Comparison of ENCODE assay signal across 20 cellular contexts in genomic region chr21:31735518-31735992, GRCh38.
"Had no signal": no experiment of that assay in that cellular context is flagged by ENCODE, and none has a peak within 500 bp of the region (broad histone marks: within the 10 kb centered on the region; RNA-seq: fewer than 3 reads in every experiment).

No MANE protein-coding gene starts in this region.

- H3K4me3 ChIP-seq: cardiac muscle cell, smooth muscle cell, tibial artery had no signal

- H3K4me2 ChIP-seq: smooth muscle cell had no signal

- H3K27ac ChIP-seq: cardiac muscle cell, tibial artery had no signal

- H3K4me1 Mint-ChIP-seq: activated CD4-positive, alpha-beta T cell treated with anti-CD3 and anti-CD28 coated beads, Interleukin-2, amount 10 ng/mL, durations not matched to agents 7 days and 5 days had no signal

- H3K27ac Mint-ChIP-seq: activated CD4-positive, alpha-beta T cell treated with anti-CD3 and anti-CD28 coated beads, Interleukin-2, amount 10 ng/mL, durations not matched to agents 7 days and 5 days; activated CD8-positive, alpha-beta T cell treated with anti-CD3 and anti-CD28 coated beads, Interleukin-2, amount 10 ng/mL, durations not matched to agents 7 days and 5 days; activated naive CD8-positive, alpha-beta T cell treated with anti-CD3 and anti-CD28 coated beads, Interleukin-2, amount 10 ng/mL, durations not matched to agents 7 days and 5 days; activated T-cell treated with anti-CD3 and anti-CD28 coated beads, Interleukin-2, amount 50 U/mL, for 24 hours; activated T-helper 2 cell treated with anti-CD3 and anti-CD28 coated beads, Interferon-gamma antibody, Interleukin-2, Interleukin-4, amounts not matched to agents 10 μg/mL and 5 μg/mL and 100 μg/mL, durations not matched to agents 14 hours and 24 hours and 36 hours; natural killer cell treated with Interleukin-12 subunit alpha and Interleukin-12 subunit beta and Interleukin-15 and Interleukin-18, amount 100 ng/mL, for 72 hours; stimulated activated effector memory CD8-positive, alpha-beta T cell treated with anti-CD3 and anti-CD28 coated beads, Interleukin-12 subunit alpha, Interleukin-12 subunit beta, amount 100 ng/mL, for 72 hours had no signal

- H3K36me3 ChIP-seq: cardiac muscle cell, tibial artery had no signal

- H3K36me3 Mint-ChIP-seq: activated naive CD8-positive, alpha-beta T cell treated with anti-CD3 and anti-CD28 coated beads, Interleukin-2, amount 10 ng/mL, durations not matched to agents 7 days and 5 days; natural killer cell treated with Interleukin-12 subunit alpha and Interleukin-12 subunit beta and Interleukin-15 and Interleukin-18, amount 100 ng/mL, for 72 hours; stimulated activated effector memory CD8-positive, alpha-beta T cell treated with anti-CD3 and anti-CD28 coated beads, Interleukin-12 subunit alpha, Interleukin-12 subunit beta, amount 100 ng/mL, for 72 hours had no signal

- H3K9me3 ChIP-seq: tibial artery had no signal

- H3K4me3 Mint-ChIP-seq: activated CD4-positive, alpha-beta T cell treated with anti-CD3 and anti-CD28 coated beads, Interleukin-2, amount 10 ng/mL, durations not matched to agents 7 days and 5 days; activated CD8-positive, alpha-beta T cell treated with anti-CD3 and anti-CD28 coated beads, Interleukin-2, amount 10 ng/mL, durations not matched to agents 7 days and 5 days; activated naive CD8-positive, alpha-beta T cell treated with anti-CD3 and anti-CD28 coated beads, Interleukin-2, amount 10 ng/mL, durations not matched to agents 7 days and 5 days; activated T-cell treated with anti-CD3 and anti-CD28 coated beads, Interleukin-2, amount 50 U/mL, for 24 hours; natural killer cell treated with Interleukin-12 subunit alpha and Interleukin-12 subunit beta and Interleukin-15 and Interleukin-18, amount 100 ng/mL, for 72 hours; stimulated activated effector memory CD8-positive, alpha-beta T cell treated with anti-CD3 and anti-CD28 coated beads, Interleukin-12 subunit alpha, Interleukin-12 subunit beta, amount 100 ng/mL, for 72 hours had no signal

- H3K27me3 Mint-ChIP-seq: activated CD4-positive, alpha-beta T cell treated with anti-CD3 and anti-CD28 coated beads, Interleukin-2, amount 10 ng/mL, durations not matched to agents 7 days and 5 days; activated naive CD8-positive, alpha-beta T cell treated with anti-CD3 and anti-CD28 coated beads, Interleukin-2, amount 10 ng/mL, durations not matched to agents 7 days and 5 days; activated T-cell treated with anti-CD3 and anti-CD28 coated beads, Interleukin-2, amount 50 U/mL, for 24 hours; natural killer cell treated with Interleukin-12 subunit alpha and Interleukin-12 subunit beta and Interleukin-15 and Interleukin-18, amount 100 ng/mL, for 72 hours had no signal

- DNase-seq: activated CD4-positive, alpha-beta T cell treated with anti-CD3 and anti-CD28 coated beads, Interleukin-2, amount 10 ng/mL, durations not matched to agents 7 days and 5 days; activated CD8-positive, alpha-beta T cell treated with anti-CD3 and anti-CD28 coated beads, Interleukin-2, amount 10 ng/mL, durations not matched to agents 7 days and 5 days; activated naive CD4-positive, alpha-beta T cell treated with Interleukin-2 at 50 U/mL for 16 hours; activated naive CD8-positive, alpha-beta T cell treated with anti-CD3 and anti-CD28 coated beads, Interleukin-2, amount 10 ng/mL, durations not matched to agents 7 days and 5 days; activated T-cell treated with anti-CD3 and anti-CD28 coated beads, Interleukin-2, amount 50 U/mL, for 24 hours; amygdala; dermis blood vessel endothelial cell; effector memory CD4-positive, alpha-beta T cell; mesendoderm; nucleus accumbens; stimulated activated CD4-positive, alpha-beta T cell treated with anti-CD3 and anti-CD28 coated beads, Interleukin-4, amount 100 ng/mL, for 1 hour; T-helper 9 cell; tibial artery had no signal

- ATAC-seq: activated CD4-positive, CD25-positive, alpha-beta regulatory T cell treated with anti-CD3 and anti-CD28 coated beads, Interleukin-2, amount 50 U/mL, for 24 hours; activated CD8-positive, alpha-beta T cell treated with anti-CD3 and anti-CD28 coated beads, Interleukin-2, amount 10 ng/mL, durations not matched to agents 7 days and 5 days; natural killer cell treated with Interleukin-12 subunit alpha and Interleukin-12 subunit beta and Interleukin-15 and Interleukin-18, amount 100 ng/mL, for 72 hours; sciatic nerve; stimulated activated effector memory CD8-positive, alpha-beta T cell treated with anti-CD3 and anti-CD28 coated beads, Interleukin-12 subunit alpha, Interleukin-12 subunit beta, amount 100 ng/mL, for 72 hours had no signal

- H3K27me3 ChIP-seq: cardiac muscle cell, tibial artery had no signal

- H3K9me3 Mint-ChIP-seq: activated CD4-positive, alpha-beta T cell treated with anti-CD3 and anti-CD28 coated beads, Interleukin-2, amount 10 ng/mL, durations not matched to agents 7 days and 5 days; activated naive CD8-positive, alpha-beta T cell treated with anti-CD3 and anti-CD28 coated beads, Interleukin-2, amount 10 ng/mL, durations not matched to agents 7 days and 5 days; activated T-cell treated with anti-CD3 and anti-CD28 coated beads, Interleukin-2, amount 50 U/mL, for 24 hours; activated T-helper 2 cell treated with anti-CD3 and anti-CD28 coated beads, Interferon-gamma antibody, Interleukin-2, Interleukin-4, amounts not matched to agents 10 μg/mL and 5 μg/mL and 100 μg/mL, durations not matched to agents 14 hours and 24 hours and 36 hours; natural killer cell treated with Interleukin-12 subunit alpha and Interleukin-12 subunit beta and Interleukin-15 and Interleukin-18, amount 100 ng/mL, for 72 hours; stimulated activated effector memory CD8-positive, alpha-beta T cell treated with anti-CD3 and anti-CD28 coated beads, Interleukin-12 subunit alpha, Interleukin-12 subunit beta, amount 100 ng/mL, for 72 hours had no signal
